ENCODE assay signal across 19 cellular contexts in genomic region chr7:7265057-7265456, GRCh38.
DNase-seq lines count a peak whose midpoint lies in the region; ATAC-seq and TF ChIP-seq lines count a peak whose summit lies in the region.
"Had no signal": no experiment of that assay in that cellular context is flagged by ENCODE, and none has a peak within 500 bp of the region (broad histone marks: within the 10 kb centered on the region; RNA-seq: fewer than 3 reads in every experiment).

No MANE protein-coding gene starts in this region.

- in situ Hi-C loops in astrocyte of the cerebellum (cut with HindIII; ENCODE audit: low sequenced_read_pairs), result no loop called here

- no peak overlapping the region for H3K27ac ChIP-seq in right cardiac atrium (ENCODE audit: low read length)
- H3K27ac ChIP-seq: stomach, uterus had no signal

- DNase-seq in AG10803 (ENCODE audit: low read depth), result peak; percentile 43
- peak; percentile 74 for DNase-seq in LHCN-M2 (ENCODE audit: low read depth)
- peak; percentile 20 for DNase-seq in astrocyte of the cerebellum (ENCODE audit: low read depth)
- DNase-seq in right cardiac atrium, result peak in 1 of 3 donors; percentile 10
- DNase-seq in UCSD-AML1 (lab: John Stamatoyannopoulos, UW; ENCODE audit: unreplicated experiment), result no peak
- no peak for DNase-seq in amygdala (lab: John Stamatoyannopoulos, UW)
- no peak for DNase-seq in HCEC 1CT
- DNase-seq: activated CD4-positive, alpha-beta T cell treated with anti-CD3 and anti-CD28 coated beads, Interleukin-2, amount 50 U/mL, for 4 hours; activated naive CD8-positive, alpha-beta T cell treated with anti-CD3 and anti-CD28 coated beads, Interleukin-2, amount 50 U/mL, for 24 hours; activated T-cell treated with anti-CD3 and anti-CD28 coated beads, Interleukin-2, amount 50 U/mL, for 72 hours; kidney glomerular epithelial cell; mucosa of descending colon; NCI-H1105; NCI-H2227 treated with DMSO at 0.1 percent for 48 hours; stomach; uterus had no signal

- H3K27me3 ChIP-seq in right cardiac atrium (ENCODE audit: control insufficient read depth, insufficient read depth), result no peaks in the 10 kb centered on the region
- H3K27me3 ChIP-seq: hepatocyte, stomach, uterus had no signal

- no peak overlapping the region for H3K4me3 ChIP-seq in AG10803 (ENCODE audit: low read length)
- no peak overlapping the region for H3K4me3 ChIP-seq in astrocyte of the cerebellum (ENCODE audit: low read depth, low read length)
- H3K4me3 ChIP-seq in right cardiac atrium (ENCODE audit: low read length), result no peak overlapping the region
- H3K4me3 ChIP-seq: hepatocyte, mucosa of descending colon, stomach, uterus had no signal

- intact Hi-C loops in right cardiac atrium (cut with DNase I), result no loop called here

- no peaks in the 10 kb centered on the region for H3K9me3 ChIP-seq in right cardiac atrium (ENCODE audit: control insufficient read depth, low read length)
- H3K9me3 ChIP-seq: SK-N-SH had no signal

- no peaks in the 10 kb centered on the region for H3K4me1 ChIP-seq in right cardiac atrium (ENCODE audit: control insufficient read depth, insufficient read depth, low read length)
- H3K4me1 ChIP-seq: stomach, uterus had no signal

- ATAC-seq in right cardiac atrium (peak; percentile 18 to 57), HG02571 (IDR thresholded peaks at IDR 0.05; ENCODE audit: unreplicated experiment) (no peak)
- ATAC-seq: activated naive CD8-positive, alpha-beta T cell treated with anti-CD3 and anti-CD28 coated beads, Interleukin-2, amount 50 U/mL, for 24 hours; activated T-cell treated with anti-CD3 and anti-CD28 coated beads, Interleukin-2, amount 50 U/mL, for 72 hours; mucosa of descending colon had no signal

- WGBS in right cardiac atrium, result 54% methylated on average over 2 of the region's 2 CpGs

- no peak for TF ChIP-seq CTCF in AG10803 (conservative IDR thresholded peaks at IDR 0.05; ENCODE audit: low read length)
- TF ChIP-seq CTCF in astrocyte of the cerebellum (IDR thresholded peaks at IDR 0.05; ENCODE audit: low read depth, low read length, missing control alignments), result no peak

Comparison
In these comparisons a context has a peak if more than half of its experiments do, and no peak if none do; other contexts are left out.
1. DNase-seq: peak in AG10803 (single experiment), LHCN-M2 (single experiment) and astrocyte of the cerebellum (single experiment); none in UCSD-AML1 (single experiment), amygdala (0 of 56) and HCEC 1CT (single experiment).